7 cellular contexts compared by ENCODE assay signal in genomic region chr15:60374628-60375081, GRCh38. TPM values are rescaled to one million over a fixed set of nuclear protein-coding genes. Genes with fewer than 3 reads are reported as not detected.
DNase-seq lines count a peak whose midpoint lies in the region; ATAC-seq and TF ChIP-seq lines count a peak whose summit lies in the region.

No MANE protein-coding gene starts in this region.

- 17 to 21% (median 21%) methylated on average over 7 of the region's 7 CpGs for WGBS in psoas muscle, 3 donors

- H3K4me1 ChIP-seq in HUES48 (ENCODE audit: control insufficient read depth, insufficient read depth, low read length) (peaks cover 16% of the 10 kb centered on the region), psoas muscle (peaks cover 96% of the 10 kb centered on the region)

- ATAC-seq in psoas muscle (peak; percentile 79 to 86 (median 84)), GM18517 (IDR thresholded peaks at IDR 0.05; ENCODE audit: unreplicated experiment) (no peak)

- intact Hi-C loops in psoas muscle (cut with DNase I): loop anchor here in 1 of 2 donors (5.0 kb wide), 1 partner anchor 103 kb away; the partner anchor contains the start of gene ICE2

- H3K9ac ChIP-seq in HUES48 (ENCODE audit: low read depth, low read length): no peak overlapping the region; the same call in 1 of the 2 replicates

- H3K9me3 ChIP-seq in HUES48 (ENCODE audit: control insufficient read depth, insufficient read depth, low read length) (no peaks in the 10 kb centered on the region), psoas muscle (no peaks in the 10 kb centered on the region)

- TF ChIP-seq CTCF in fibroblast of villous mesenchyme (IDR thresholded peaks at IDR 0.05; ENCODE audit: insufficient read depth, low read depth, low read length) (no peak), psoas muscle (IDR thresholded peaks at IDR 0.05) (no peak), GM10266 (IDR thresholded peaks at IDR 0.05; ENCODE audit: control insufficient read depth, insufficient read depth, low read depth, missing control alignments) (no peak)

- H3K27me3 ChIP-seq in HUES48 (ENCODE audit: control insufficient read depth, insufficient read depth, low read length) (peaks cover 6% of the 10 kb centered on the region; the same call in 1 of the 2 replicates), psoas muscle (ENCODE audit: insufficient read depth in 3 of 3, low read length in 2 of 3) (no peaks in the 10 kb centered on the region)

- peaks cover 31% of the 10 kb centered on the region for H3K36me3 ChIP-seq in HUES48 (ENCODE audit: control insufficient read depth, insufficient read depth, low read length)
- H3K36me3 ChIP-seq in psoas muscle (ENCODE audit: insufficient read depth in 1 of 2, low read depth in 1 of 2): peaks cover 9 to 60% of the 10 kb centered on the region in 2 donors

- DNase-seq in RKO (ENCODE audit: low spot score): peak; percentile 85
- peak; percentile 92 for DNase-seq in fibroblast of villous mesenchyme (ENCODE audit: low read depth)
- peak; percentile 64 to 82 for DNase-seq in psoas muscle
- DNase-seq in GM10266 (ENCODE audit: extremely low spot score): no peak
- no peak for DNase-seq in GF-D8 (lab: John Stamatoyannopoulos, UW)

- peak overlapping the region; percentile 83 for H3K27ac ChIP-seq in HUES48 (ENCODE audit: low read depth, low read length)
- peak overlapping the region; percentile 79 for H3K27ac ChIP-seq in psoas muscle

- H3K4me3 ChIP-seq in HUES48 (ENCODE audit: low read depth, low read length) (no peak overlapping the region), fibroblast of villous mesenchyme (ENCODE audit: low read depth, low read length) (no peak overlapping the region), psoas muscle (peak overlapping the region; percentile 26)

RNA-seq across cellular contexts. Expression of gene ANXA2, which starts 23.1 kb away (rescaled TPM):
- total RNA-seq in fibroblast of villous mesenchyme: 2,870 and 3,211 TPM in 2 replicates
- total RNA-seq in psoas muscle: 100 to 1,000 TPM; 140 to 522 (median 378) TPM
- 1,000 to 10,000 TPM in 1 of 3 donors, 100 to 1,000 TPM in 2; 320 to 2,117 (median 350) TPM for polyA plus RNA-seq in psoas muscle

Comparison
In these comparisons a context has a peak if more than half of its experiments do, and no peak if none do; other contexts are left out.
1. DNase-seq: peak in RKO (single experiment), fibroblast of villous mesenchyme (single experiment) and psoas muscle (2 of 2); none in GM10266 (single experiment) and GF-D8 (single experiment).